In the genomic region with DNA sequence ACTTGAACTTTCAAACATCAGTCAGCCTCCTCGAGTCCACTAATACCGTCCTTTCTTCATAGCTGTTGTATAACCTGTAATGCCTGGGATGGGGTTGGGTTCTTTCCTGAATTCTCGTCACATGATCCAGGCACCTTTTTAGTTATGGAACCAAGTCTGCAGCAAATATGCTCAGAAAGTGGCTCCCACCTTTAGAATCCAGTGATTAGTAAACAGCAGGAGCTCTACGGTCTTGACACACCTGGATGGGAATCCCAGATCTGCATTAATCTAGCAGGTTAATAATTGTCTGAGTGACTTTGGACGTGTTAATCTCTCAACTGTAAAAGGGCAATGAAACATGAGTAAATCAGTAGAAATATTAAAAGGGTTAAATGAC, we compare ENCODE assay signal across 8 cellular contexts. TPM values are rescaled to one million over a fixed set of nuclear protein-coding genes. Genes with fewer than 3 reads are reported as not detected.
DNase-seq lines count a peak whose midpoint lies in the region; ATAC-seq, FAIRE-seq and TF ChIP-seq lines count a peak whose summit lies in the region.

No MANE protein-coding gene starts in this region.

- no peak for TF ChIP-seq POLR2A in A549 (IDR thresholded peaks at IDR 0.05; ENCODE audit: low read length)
- no peak for TF ChIP-seq POLR2A in body of pancreas (IDR thresholded peaks at IDR 0.05)

- FAIRE-seq in A549 (lab: Jason Lieb, UNC) = no peak

- no peaks in the 10 kb centered on the region for H3K27me3 ChIP-seq in body of pancreas

- TF ChIP-seq CTCF in A549 (IDR thresholded peaks at IDR 0.05) (no peak), body of pancreas (IDR thresholded peaks at IDR 0.05) (no peak), mucosa of descending colon (IDR thresholded peaks at IDR 0.05) (no peak)

- H3K4me3 ChIP-seq in A549 (peak overlapping the region; percentile 73), body of pancreas (no peak overlapping the region), mucosa of descending colon (no peak overlapping the region)

- POLR2A ChIA-PET in A549 (lab: Yijun Ruan, JAX) = no interaction called here

- TF ChIP-seq EP300 in A549 (IDR thresholded peaks at IDR 0.05) = no peak

- intact Hi-C loops in body of pancreas (cut with DNase I) (no loop called here), mucosa of descending colon (cut with DNase I, micrococcal nuclease) (no loop called here)

- CTCF ChIA-PET in A549 (lab: Yijun Ruan, JAX) = interaction anchor here (1.1 to 3.3 kb wide), 4 partner anchors 17 to 355 kb away, joined by 3 to 19 read pairs (median 4); a partner anchor contains a TSS

- peak overlapping the region; percentile 81 for H3K4me2 ChIP-seq in A549

- ATAC-seq in A549 = no peak
- ATAC-seq in body of pancreas = no peak
- ATAC-seq in mucosa of descending colon = peak; percentile 10
- ATAC-seq in HG03442 (IDR thresholded peaks at IDR 0.05; ENCODE audit: unreplicated experiment) = no peak

- H3K27ac ChIP-seq in A549 (peak overlapping the region; percentile 74 to 87), body of pancreas (peak overlapping the region; percentile 2 to 83 (median 76))

- H3K9me3 ChIP-seq in A549 = no peaks in the 10 kb centered on the region
- H3K9me3 ChIP-seq in body of pancreas = no peaks in the 10 kb centered on the region
- no peaks in the 10 kb centered on the region for H3K9me3 ChIP-seq in mucosa of descending colon

- WGBS in A549 (ENCODE audit: missing lambda C conversion rate) = 17% methylated on average over 5 of the region's 5 CpGs
- 6 to 9% methylated on average over 5 of the region's 5 CpGs for WGBS in body of pancreas, 2 donors

- DNase-seq in A549 (ENCODE audit: low read depth in 1 of 2, low spot score in 1 of 2) (no peak), HT-29 (ENCODE audit: low spot score) (peak; percentile 64), body of pancreas (no peak), mucosa of descending colon (no peak), cerebellar nuclear complex (lab: John Stamatoyannopoulos, UW) (no peak), C1 segment of cervical spinal cord (lab: John Stamatoyannopoulos, UW) (no peak)
- DNase-seq in effector CD4-positive, alpha-beta T cell = no peak

- H3K4me1 ChIP-seq in A549 (peaks cover 20% of the 10 kb centered on the region; the same call in 2 of the 3 replicates), body of pancreas (peaks cover 21% of the 10 kb centered on the region), mucosa of descending colon (ENCODE audit: low read depth) (peaks cover 26% of the 10 kb centered on the region)

- no peaks in the 10 kb centered on the region for H3K36me3 ChIP-seq in body of pancreas (replicated peaks in 1 of 2; ENCODE audit: insufficient read depth in 1 of 2, low read depth in 2 of 2)
- H3K36me3 ChIP-seq in mucosa of descending colon (ENCODE audit: low read depth) = no peaks in the 10 kb centered on the region

- TF ChIP-seq RAD21 in A549 (conservative IDR thresholded peaks at IDR 0.05 in 1 of 2, IDR thresholded peaks at IDR 0.05 in 1 of 2) = no peak

TF ChIP-seq in A549, 52 proteins besides CTCF, POLR2A, EP300 and RAD21:
- TF ChIP-seq CBX2 (IDR thresholded peaks at IDR 0.05; ENCODE audit: borderline replicate concordance, low read depth) = no peak
- no peak for TF ChIP-seq RCOR1 (IDR thresholded peaks at IDR 0.05; ENCODE audit: low read depth, low read length)
- TF ChIP-seq, protein P1, sequence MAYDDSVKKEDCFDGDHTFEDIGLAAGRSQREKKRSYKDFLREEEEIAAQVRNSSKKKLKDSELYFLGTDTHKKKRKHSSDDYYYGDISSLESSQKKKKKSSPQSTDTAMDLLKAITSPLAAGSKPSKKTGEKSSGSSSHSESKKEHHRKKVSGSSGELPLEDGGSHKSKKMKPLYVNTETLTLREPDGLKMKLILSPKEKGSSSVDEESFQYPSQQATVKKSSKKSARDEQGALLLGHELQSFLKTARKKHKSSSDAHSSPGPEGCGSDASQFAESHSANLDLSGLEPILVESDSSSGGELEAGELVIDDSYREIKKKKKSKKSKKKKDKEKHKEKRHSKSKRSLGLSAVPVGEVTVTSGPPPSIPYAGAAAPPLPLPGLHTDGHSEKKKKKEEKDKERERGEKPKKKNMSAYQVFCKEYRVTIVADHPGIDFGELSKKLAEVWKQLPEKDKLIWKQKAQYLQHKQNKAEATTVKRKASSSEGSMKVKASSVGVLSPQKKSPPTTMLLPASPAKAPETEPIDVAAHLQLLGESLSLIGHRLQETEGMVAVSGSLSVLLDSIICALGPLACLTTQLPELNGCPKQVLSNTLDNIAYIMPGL (CRISPR knock-in tag; IDR thresholded peaks at IDR 0.05; ENCODE audit: borderline replicate concordance) = no peak
- TF ChIP-seq, protein P2, sequence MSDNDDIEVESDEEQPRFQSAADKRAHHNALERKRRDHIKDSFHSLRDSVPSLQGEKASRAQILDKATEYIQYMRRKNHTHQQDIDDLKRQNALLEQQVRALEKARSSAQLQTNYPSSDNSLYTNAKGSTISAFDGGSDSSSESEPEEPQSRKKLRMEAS (IDR thresholded peaks at IDR 0.05) = no peak
- TF ChIP-seq NR3C1 (IDR thresholded peaks at IDR 0.05) = no peak
- no peak for TF ChIP-seq EHF (CRISPR knock-in tag; IDR thresholded peaks at IDR 0.05)

RNA-seq across cellular contexts. Expression of a gene that starts 0.7 kb away (rescaled TPM):
- polyA plus RNA-seq in A549 (2011; rRNA removed) = 3.6 and 5.5 TPM in 2 replicates
- polyA plus RNA-seq in A549 (2012; cell fraction: cytosol; rRNA removed) = 1.8 and 2.5 TPM in 2 replicates
- 2.3 and 2.8 TPM in 2 replicates for polyA plus RNA-seq in A549 (2012; cell fraction: nucleus; rRNA removed)
- polyA plus RNA-seq in A549 (2017; fragmentation: RNase III; extraction: RNeasy Plus Mini Kit Qiagen cat#74134 plus additional on column Dnase treatment) = 3.9 to 4.1 TPM (median 3.9 TPM) in 3 replicates
- polyA minus RNA-seq in A549 (2011; rRNA and poly(A)+ RNA removed) = 8.1 and 12.4 TPM in 2 replicates
- total RNA-seq in HT-29 (2014; rRNA removed; shearing (Covaris generic)) = 6.0 and 7.0 TPM in 2 replicates
- total RNA-seq in body of pancreas = 10 to 100 TPM; 10.9 to 11.9 TPM
- 10 to 100 TPM; 24.5 to 84.5 (median 32.8) TPM for total RNA-seq in mucosa of descending colon

RNA-seq across cellular contexts. Expression of a gene that starts 22.4 kb away (rescaled TPM):
- 6.3 and 8.3 TPM in 2 replicates for polyA plus RNA-seq in A549 (2011; rRNA removed)
- 9.3 and 11.4 TPM in 2 replicates for polyA plus RNA-seq in A549 (2012; cell fraction: cytosol; rRNA removed)
- 102 and 106 TPM in 2 replicates for polyA plus RNA-seq in A549 (2012; cell fraction: nucleus; rRNA removed)
- polyA plus RNA-seq in A549 (2017; fragmentation: RNase III; extraction: RNeasy Plus Mini Kit Qiagen cat#74134 plus additional on column Dnase treatment) = 11.7 to 16.3 TPM (median 14.4 TPM) in 3 replicates
- 7.6 and 10.5 TPM in 2 replicates for polyA minus RNA-seq in A549 (2011; rRNA and poly(A)+ RNA removed)
- total RNA-seq in HT-29 (2014; rRNA removed; shearing (Covaris generic)) = 8.9 and 11.2 TPM in 2 replicates
- 10 to 100 TPM; 11.9 to 50.1 TPM for total RNA-seq in body of pancreas
- total RNA-seq in mucosa of descending colon = 10 to 100 TPM; 48.0 to 73.3 (median 52.7) TPM

RNA-seq across cellular contexts. Expression of a gene that starts 48.4 kb away (rescaled TPM):
- polyA plus RNA-seq in A549 (2011; rRNA removed) (0.06 and 0.20 TPM in 2 replicates), A549 (2017; fragmentation: RNase III; extraction: RNeasy Plus Mini Kit Qiagen cat#74134 plus additional on column Dnase treatment) (0.58 to 0.66 TPM (median 0.62 TPM) in 3 replicates)
- 0.40 and 0.67 TPM in 2 replicates for polyA plus RNA-seq in A549 (2012; cell fraction: cytosol; rRNA removed)
- polyA plus RNA-seq in A549 (2012; cell fraction: nucleus; rRNA removed) = 0.94 and 1.1 TPM in 2 replicates
- polyA minus RNA-seq in A549 (2011; rRNA and poly(A)+ RNA removed) = 0.21 and 0.34 TPM in 2 replicates
- not detected in 2 replicates for total RNA-seq in HT-29 (2014; rRNA removed; shearing (Covaris generic))
- total RNA-seq in body of pancreas (under 1 TPM in 1 of 2 donors, not detected in 1; 0.26 TPM), mucosa of descending colon (1 to 10 TPM in 1 of 3 donors, under 1 TPM in 1, not detected in 1; 0.23 to 4.0 TPM)
